25 cellular contexts compared by ENCODE assay signal in the genomic region with DNA sequence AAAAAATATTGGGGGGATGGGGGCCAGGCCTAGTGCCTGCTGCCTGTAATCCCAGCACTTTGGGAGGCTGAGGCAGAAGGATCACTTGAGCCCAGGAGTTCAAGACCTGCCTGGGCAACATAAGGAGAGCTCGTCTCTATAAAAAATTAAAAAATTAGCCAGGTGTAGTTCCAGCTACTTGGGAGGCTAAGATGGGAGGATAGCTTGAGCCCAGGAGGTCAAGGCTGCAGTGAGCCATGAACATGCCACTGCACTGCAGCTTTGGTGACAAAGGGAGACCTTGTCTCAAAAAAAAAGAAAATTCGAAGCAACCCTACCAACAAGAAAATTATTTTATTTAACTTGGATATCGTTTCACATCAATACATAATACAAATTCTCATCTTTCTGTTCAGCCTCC.
"Had no signal": no experiment of that assay in that cellular context is flagged by ENCODE, and none has a peak within 500 bp of the region (broad histone marks: within the 10 kb centered on the region; RNA-seq: fewer than 3 reads in every experiment).

No MANE protein-coding gene starts in this region.

- H3K9ac ChIP-seq: parathyroid adenoma had no signal

- H3K27me3 ChIP-seq: foreskin keratinocyte, stomach, transverse colon had no signal

- H3K36me3 Mint-ChIP-seq: immature natural killer cell; memory B cell; natural killer cell treated with Interleukin-12 subunit alpha and Interleukin-12 subunit beta and Interleukin-15 and Interleukin-18, amount 100 ng/mL, for 72 hours; stimulated activated naive B cell treated with anti-CD40 and anti-IgM and Interleukin-4, amounts not matched to agents 10 μg/mL and 1 μg/mL and 100 μg/mL, for 72 hours had no signal

- ATAC-seq: foreskin keratinocyte; left cardiac atrium; lower lobe of right lung; natural killer cell treated with Interleukin-12 subunit alpha and Interleukin-12 subunit beta and Interleukin-15 and Interleukin-18, amount 100 ng/mL, for 72 hours; psoas muscle; sciatic nerve; stimulated activated naive B cell treated with anti-CD40 and anti-IgM and Interleukin-4, amounts not matched to agents 10 μg/mL and 1 μg/mL and 100 μg/mL, for 72 hours had no signal

- H3K4me3 ChIP-seq: left ventricle myocardium inferior, lower lobe of right lung, psoas muscle, skin epidermis, stomach, thoracic aorta, transverse colon had no signal

- FAIRE-seq: colon, endothelial cell of umbilical vein, kidney had no signal

- H3K27ac Mint-ChIP-seq: memory B cell; stimulated activated naive B cell treated with anti-CD40 and anti-IgM and Interleukin-4, amounts not matched to agents 10 μg/mL and 1 μg/mL and 100 μg/mL, for 72 hours had no signal

- H3K27me3 Mint-ChIP-seq: natural killer cell treated with Interleukin-12 subunit alpha and Interleukin-12 subunit beta and Interleukin-15 and Interleukin-18, amount 100 ng/mL, for 72 hours; stimulated activated naive B cell treated with anti-CD40 and anti-IgM and Interleukin-4, amounts not matched to agents 10 μg/mL and 1 μg/mL and 100 μg/mL, for 72 hours had no signal

- H3K36me3 ChIP-seq: left ventricle myocardium inferior, lower lobe of right lung, stomach, thoracic aorta, transverse colon had no signal

- H3K4me1 ChIP-seq: foreskin keratinocyte, psoas muscle had no signal

- DNase-seq: dermis blood vessel endothelial cell; erythroblast; foreskin keratinocyte; immature natural killer cell; kidney; left cardiac atrium; left ventricle myocardium inferior; midbrain; retina; stimulated activated CD4-positive, alpha-beta T cell treated with anti-CD3 and anti-CD28 coated beads, Interleukin-2, amount 100 ng/mL, for 24 hours; stimulated activated CD4-positive, alpha-beta T cell treated with anti-CD3 and anti-CD28 coated beads, Interleukin-4, amount 100 ng/mL, for 4 hours; stimulated activated naive B cell treated with anti-CD40 and anti-IgM and Interleukin-4, amounts not matched to agents 10 μg/mL and 1 μg/mL and 100 μg/mL, for 72 hours; stomach; substantia nigra; transverse colon had no signal

- H3K27ac ChIP-seq: foreskin keratinocyte, left ventricle myocardium inferior, lower lobe of right lung, parathyroid adenoma, psoas muscle, skin epidermis, stomach, thoracic aorta, transverse colon had no signal

- H2AFZ ChIP-seq: parathyroid adenoma had no signal

- H3K4me3 Mint-ChIP-seq: immature natural killer cell; memory B cell; natural killer cell treated with Interleukin-12 subunit alpha and Interleukin-12 subunit beta and Interleukin-15 and Interleukin-18, amount 100 ng/mL, for 72 hours; stimulated activated naive B cell treated with anti-CD40 and anti-IgM and Interleukin-4, amounts not matched to agents 10 μg/mL and 1 μg/mL and 100 μg/mL, for 72 hours had no signal

- H3K9me3 ChIP-seq: left ventricle myocardium inferior, lower lobe of right lung, psoas muscle, stomach, thoracic aorta, transverse colon had no signal

- H3K9me3 Mint-ChIP-seq: immature natural killer cell; memory B cell; natural killer cell treated with Interleukin-12 subunit alpha and Interleukin-12 subunit beta and Interleukin-15 and Interleukin-18, amount 100 ng/mL, for 72 hours; stimulated activated naive B cell treated with anti-CD40 and anti-IgM and Interleukin-4, amounts not matched to agents 10 μg/mL and 1 μg/mL and 100 μg/mL, for 72 hours had no signal
